In genomic region chr11:33761471-33761870, GRCh38 we compare ENCODE assay signal across 21 cellular contexts. TPM values are rescaled to one million over a fixed set of nuclear protein-coding genes. Genes with fewer than 3 reads are reported as not detected.
A peak's percentile ranks its signal among the peaks of the same experiment; 100 is the strongest.
DNase-seq lines count a peak whose midpoint lies in the region; ATAC-seq and TF ChIP-seq lines count a peak whose summit lies in the region.
"Had no signal": no experiment of that assay in that cellular context is flagged by ENCODE, and none has a peak within 500 bp of the region (broad histone marks: within the 10 kb centered on the region; RNA-seq: fewer than 3 reads in every experiment).

No MANE protein-coding gene starts in this region.

- H3K4me1 ChIP-seq in CD4-positive, CD25-positive, alpha-beta regulatory T cell (ENCODE audit: control insufficient read depth, insufficient read depth, low read length, poor library complexity, severe bottlenecking): no peaks in the 10 kb centered on the region
- no peaks in the 10 kb centered on the region for H3K4me1 ChIP-seq in mesenchymal stem cell (ENCODE audit: control insufficient read depth, insufficient read depth, low read depth, low read length)
- no peaks in the 10 kb centered on the region for H3K4me1 ChIP-seq in ascending aorta
- H3K4me1 ChIP-seq: adrenal gland, parathyroid adenoma, spleen had no signal

- no peak overlapping the region for H2BK120ac ChIP-seq in mesenchymal stem cell (ENCODE audit: low read depth, low read length)

- no peak overlapping the region for H2AK5ac ChIP-seq in mesenchymal stem cell (ENCODE audit: low read length, severe bottlenecking)

- no peak overlapping the region for H3K4ac ChIP-seq in mesenchymal stem cell (ENCODE audit: low read depth in 1 of 2, low read length in 2 of 2)

- no peak for ATAC-seq in CD4-positive, CD25-positive, alpha-beta regulatory T cell (ENCODE audit: low read depth in 2 of 2)
- ATAC-seq in GM19025 (IDR thresholded peaks at IDR 0.05; ENCODE audit: low read depth, unreplicated experiment) (peak; percentile 73), HG02571 (IDR thresholded peaks at IDR 0.05; ENCODE audit: unreplicated experiment) (peak; percentile 90), HG03135 (IDR thresholded peaks at IDR 0.05; ENCODE audit: unreplicated experiment) (peak; percentile 71)
- ATAC-seq: activated T-cell treated with anti-CD3 and anti-CD28 coated beads, Interleukin-2, amount 50 U/mL, for 72 hours; mucosa of descending colon had no signal

- no peaks in the 10 kb centered on the region for H3K27me3 Mint-ChIP-seq in CD4-positive, CD25-positive, alpha-beta regulatory T cell

- H3K23ac ChIP-seq in mesenchymal stem cell (ENCODE audit: low read length in 2 of 2): no peak overlapping the region

- H3K4me2 ChIP-seq in mesenchymal stem cell (ENCODE audit: low read length, poor library complexity, severe bottlenecking): no peak overlapping the region

- no peak for DNase-seq in CD4-positive, CD25-positive, alpha-beta regulatory T cell
- DNase-seq in mesenchymal stem cell (no peak), ascending aorta (ENCODE audit: low spot score in 2 of 2) (no peak), lower leg skin (ENCODE audit: low spot score in 2 of 2) (no peak), DMS53 (lab: John Stamatoyannopoulos, UW) (no peak)
- DNase-seq: activated T-cell treated with anti-CD3 and anti-CD28 coated beads, Interleukin-2, amount 50 U/mL, for 72 hours; adrenal gland; CD8-positive, alpha-beta memory T cell; kidney; mucosa of descending colon; NCI-H1105 treated with DMSO at 0.1 percent for 48 hours; NCI-H510A; RPMI8226; spleen; substantia nigra had no signal

- no peaks in the 10 kb centered on the region for H3K9me3 ChIP-seq in CD4-positive, CD25-positive, alpha-beta regulatory T cell (ENCODE audit: control insufficient read depth in 2 of 2, low read length in 2 of 2)
- H3K9me3 ChIP-seq in mesenchymal stem cell (ENCODE audit: control insufficient read depth, low read length) (no peaks in the 10 kb centered on the region), ascending aorta (no peaks in the 10 kb centered on the region)
- H3K9me3 ChIP-seq: mucosa of descending colon had no signal

- intact Hi-C loops in ascending aorta (cut with DNase I): no loop called here
- intact Hi-C loops in lower leg skin (cut with DNase I; ENCODE audit: low total_unique reads): no loop called here

- H2BK15ac ChIP-seq in mesenchymal stem cell (ENCODE audit: low read depth, poor library complexity, severe bottlenecking): no peak overlapping the region

- H4K8ac ChIP-seq in mesenchymal stem cell (ENCODE audit: low read length): no peak overlapping the region

- peaks cover 20 to 49% (median 47%) of the 10 kb centered on the region in 4 donors for H3K4me1 Mint-ChIP-seq in CD4-positive, CD25-positive, alpha-beta regulatory T cell

- no peaks in the 10 kb centered on the region for H3K27me3 ChIP-seq in CD4-positive, CD25-positive, alpha-beta regulatory T cell (ENCODE audit: control insufficient read depth, insufficient read depth, low read length)
- H3K27me3 ChIP-seq in mesenchymal stem cell (ENCODE audit: control insufficient read depth in 1 of 2, insufficient read depth in 1 of 2, low read length in 2 of 2): no peaks in the 10 kb centered on the region
- H3K27me3 ChIP-seq in ascending aorta: no peaks in the 10 kb centered on the region
- H3K27me3 ChIP-seq: adrenal gland, spleen had no signal

- no peak overlapping the region for H2BK5ac ChIP-seq in mesenchymal stem cell (ENCODE audit: low read depth, low read length, poor library complexity, severe bottlenecking)

- peaks cover 0 to 8% (median 0%) of the 10 kb centered on the region in 7 donors for H3K9me3 Mint-ChIP-seq in CD4-positive, CD25-positive, alpha-beta regulatory T cell
- H3K9me3 Mint-ChIP-seq: activated T-cell treated with anti-CD3 and anti-CD28 coated beads, Interleukin-2, amount 50 U/mL, for 72 hours; CD8-positive, alpha-beta memory T cell had no signal

- H2BK12ac ChIP-seq in mesenchymal stem cell (ENCODE audit: low read length in 2 of 2): no peak overlapping the region

- no peak overlapping the region for H3K4me3 ChIP-seq in CD4-positive, CD25-positive, alpha-beta regulatory T cell (ENCODE audit: low read depth, low read length)
- H3K4me3 ChIP-seq in mesenchymal stem cell (ENCODE audit: insufficient read depth in 1 of 2, low read depth in 1 of 2, low read length in 2 of 2): no peak overlapping the region
- H3K4me3 ChIP-seq in ascending aorta: no peak overlapping the region
- no peak overlapping the region for H3K4me3 ChIP-seq in lower leg skin (ENCODE audit: low read depth, poor library complexity, severe bottlenecking)
- H3K4me3 ChIP-seq: adrenal gland, mucosa of descending colon, spleen had no signal

- peaks cover 88% of the 10 kb centered on the region for H3K36me3 ChIP-seq in CD4-positive, CD25-positive, alpha-beta regulatory T cell (ENCODE audit: control insufficient read depth, insufficient read depth, low read length)
- H3K36me3 ChIP-seq in mesenchymal stem cell (ENCODE audit: control insufficient read depth in 1 of 2, insufficient read depth in 2 of 2, low read depth in 1 of 2, low read length in 2 of 2) (peaks cover 19 to 79% of the 10 kb centered on the region in 2 experiments), ascending aorta (peaks cover 44 to 90% of the 10 kb centered on the region in 2 donors)

- TF ChIP-seq CTCF in ascending aorta (IDR thresholded peaks at IDR 0.05) (no peak), lower leg skin (IDR thresholded peaks at IDR 0.05) (no peak)

- peaks cover 73% of the 10 kb centered on the region for H3K36me3 Mint-ChIP-seq in CD4-positive, CD25-positive, alpha-beta regulatory T cell

- no peak overlapping the region for H2AFZ ChIP-seq in mesenchymal stem cell (ENCODE audit: low read depth, low read length)
- H2AFZ ChIP-seq: parathyroid adenoma had no signal

- WGBS in mesenchymal stem cell: 96% methylated on average over 2 of the region's 2 CpGs
- 95 to 100% methylated on average over 2 of the region's 2 CpGs for WGBS in lower leg skin, 2 donors

- H3K4me3 Mint-ChIP-seq in CD4-positive, CD25-positive, alpha-beta regulatory T cell: no peak overlapping the region
- H3K4me3 Mint-ChIP-seq: activated T-cell treated with anti-CD3 and anti-CD28 coated beads, Interleukin-2, amount 50 U/mL, for 72 hours had no signal

- H3K18ac ChIP-seq in mesenchymal stem cell (ENCODE audit: low read depth in 1 of 2, low read length in 2 of 2): no peak overlapping the region

- peaks cover 11% of the 10 kb centered on the region for H3K79me1 ChIP-seq in mesenchymal stem cell (replicated peaks; ENCODE audit: low read length, poor library complexity, severe bottlenecking)

- H3K27ac Mint-ChIP-seq in CD4-positive, CD25-positive, alpha-beta regulatory T cell: peak overlapping the region in 2 of 3 donors; percentile 31 to 74
- H3K27ac Mint-ChIP-seq: activated T-cell treated with anti-CD3 and anti-CD28 coated beads, Interleukin-2, amount 50 U/mL, for 72 hours; CD8-positive, alpha-beta memory T cell had no signal

- TF ChIP-seq POLR2A in lower leg skin (IDR thresholded peaks at IDR 0.05): no peak

- no peak overlapping the region for H4K91ac ChIP-seq in mesenchymal stem cell (ENCODE audit: low read length)

- no peak overlapping the region for H3K27ac ChIP-seq in CD4-positive, CD25-positive, alpha-beta regulatory T cell (ENCODE audit: insufficient read depth, low read length, poor library complexity, severe bottlenecking)
- no peak overlapping the region for H3K27ac ChIP-seq in mesenchymal stem cell (ENCODE audit: low read length, poor library complexity, severe bottlenecking)
- no peak overlapping the region for H3K27ac ChIP-seq in ascending aorta
- H3K27ac ChIP-seq: 22Rv1, adrenal gland, epithelial cell of prostate, parathyroid adenoma, spleen had no signal

- no peak overlapping the region for H3K14ac ChIP-seq in mesenchymal stem cell (ENCODE audit: low read length in 2 of 2)

- H3K9ac ChIP-seq in mesenchymal stem cell (ENCODE audit: low read length): no peak overlapping the region
- H3K9ac ChIP-seq: parathyroid adenoma had no signal

RNA-seq across cellular contexts. Expression of gene FBXO3, which starts 12.8 kb away (rescaled TPM):
- total RNA-seq in CD4-positive, CD25-positive, alpha-beta regulatory T cell: 56.7 TPM
- polyA plus RNA-seq in CD4-positive, CD25-positive, alpha-beta regulatory T cell: 10 to 100 TPM; 48.6 to 57.5 (median 55.7) TPM
- polyA plus RNA-seq in mesenchymal stem cell (2013, experiment 1 of 2): 13.6 TPM
- 14.5 TPM for polyA plus RNA-seq in mesenchymal stem cell (2013, experiment 2 of 2)
- 11.8 TPM for total RNA-seq in ascending aorta
- total RNA-seq in lower leg skin: 10 to 100 TPM; 36.5 to 52.3 (median 48.0) TPM

RNA-seq across cellular contexts. Expression of gene CD59, which starts 25.2 kb away (rescaled TPM):
- total RNA-seq in CD4-positive, CD25-positive, alpha-beta regulatory T cell: 80.3 TPM
- polyA plus RNA-seq in CD4-positive, CD25-positive, alpha-beta regulatory T cell: 100 to 1,000 TPM; 180 to 388 (median 223) TPM
- polyA plus RNA-seq in mesenchymal stem cell (2013, experiment 1 of 2): 391 TPM
- 399 TPM for polyA plus RNA-seq in mesenchymal stem cell (2013, experiment 2 of 2)
- total RNA-seq in ascending aorta (637 TPM), lower leg skin (100 to 1,000 TPM; 222 to 444 (median 324) TPM)

Comparison
In these comparisons a context has a peak if more than half of its experiments do, and no peak if none do; other contexts are left out.
1. ATAC-seq: peak in GM19025 (single experiment), HG02571 (single experiment) and HG03135 (single experiment); none in CD4-positive, CD25-positive, alpha-beta regulatory T cell (0 of 2).